In genomic region chr10:13957856-13958255, GRCh38 we compare ENCODE assay signal across 20 cellular contexts.
"Had no signal": no experiment of that assay in that cellular context is flagged by ENCODE, and none has a peak within 500 bp of the region (broad histone marks: within the 10 kb centered on the region; RNA-seq: fewer than 3 reads in every experiment).

No MANE protein-coding gene starts in this region.

- DNase-seq: activated CD4-positive, alpha-beta T cell treated with anti-CD3 and anti-CD28 coated beads, Interleukin-2, amount 10 ng/mL, durations not matched to agents 7 days and 5 days; activated CD4-positive, CD25-positive, alpha-beta regulatory T cell treated with anti-CD3 and anti-CD28 coated beads, Interleukin-2, amount 50 U/mL, for 72 hours; activated CD8-positive, alpha-beta memory T cell treated with anti-CD3 and anti-CD28 coated beads, Interleukin-2, amount 10 ng/mL, durations not matched to agents 7 days and 5 days; activated CD8-positive, alpha-beta T cell treated with anti-CD3 and anti-CD28 coated beads for 36 hours; activated effector memory CD4-positive, alpha-beta T cell treated with anti-CD3 and anti-CD28 coated beads, Interleukin-2, amount 50 U/mL, for 16 hours; activated naive CD4-positive, alpha-beta T cell treated with anti-CD3 and anti-CD28 coated beads, Interleukin-2, amount 10 ng/mL, durations not matched to agents 7 days and 5 days; activated T-cell treated with anti-CD3 and anti-CD28 coated beads for 4 hours; body of pancreas; effector memory CD4-positive, alpha-beta T cell; left lung; posterior cingulate gyrus; stimulated activated CD4-positive, alpha-beta T cell treated with anti-CD3 and anti-CD28 coated beads, Interleukin-2, amount 100 ng/mL, for 48 hours; stimulated activated CD8-positive, alpha-beta memory T cell treated with anti-CD3 and anti-CD28 coated beads, Interleukin-4, amount 100 ng/mL, for 48 hours; stimulated activated naive CD4-positive, alpha-beta T cell; upper lobe of left lung had no signal

- H3K4me3 Mint-ChIP-seq: activated CD4-positive, alpha-beta T cell treated with anti-CD3 and anti-CD28 coated beads, Interleukin-2, amount 10 ng/mL, durations not matched to agents 7 days and 5 days; activated CD8-positive, alpha-beta memory T cell treated with anti-CD3 and anti-CD28 coated beads, Interleukin-2, amount 10 ng/mL, durations not matched to agents 7 days and 5 days; activated CD8-positive, alpha-beta T cell treated with anti-CD3 and anti-CD28 coated beads for 36 hours; activated naive CD4-positive, alpha-beta T cell treated with anti-CD3 and anti-CD28 coated beads, Interleukin-2, amount 10 ng/mL, durations not matched to agents 7 days and 5 days; T-helper 2 cell treated with Interferon-gamma antibody and Interleukin-4, amounts not matched to agents 5 μg/mL and 100 μg/mL, for 36 hours had no signal

- H3K9me3 Mint-ChIP-seq: activated CD8-positive, alpha-beta T cell treated with anti-CD3 and anti-CD28 coated beads for 36 hours; T-helper 2 cell treated with Interferon-gamma antibody and Interleukin-4, amounts not matched to agents 5 μg/mL and 100 μg/mL, for 36 hours had no signal

- H3K36me3 Mint-ChIP-seq: activated naive CD4-positive, alpha-beta T cell treated with anti-CD3 and anti-CD28 coated beads, Interleukin-2, amount 10 ng/mL, durations not matched to agents 7 days and 5 days had no signal

- ATAC-seq: activated CD8-positive, alpha-beta memory T cell treated with anti-CD3 and anti-CD28 coated beads, Interleukin-2, amount 10 ng/mL, durations not matched to agents 7 days and 5 days; activated CD8-positive, alpha-beta T cell treated with anti-CD3 and anti-CD28 coated beads for 36 hours; body of pancreas; left lung; SK-N-SH treated with all-trans-retinoic acid at 6 μM for 48 hours had no signal

- H3K27me3 Mint-ChIP-seq: activated naive CD4-positive, alpha-beta T cell treated with anti-CD3 and anti-CD28 coated beads, Interleukin-2, amount 10 ng/mL, durations not matched to agents 7 days and 5 days had no signal

- H3K27me3 ChIP-seq: body of pancreas, cardiac muscle cell, left lung, upper lobe of left lung had no signal

- H3K4me1 ChIP-seq: body of pancreas, left lung had no signal

- H3K4me1 Mint-ChIP-seq: activated CD8-positive, alpha-beta memory T cell treated with anti-CD3 and anti-CD28 coated beads, Interleukin-2, amount 10 ng/mL, durations not matched to agents 7 days and 5 days had no signal

- H3K27ac Mint-ChIP-seq: activated CD4-positive, alpha-beta T cell treated with anti-CD3 and anti-CD28 coated beads, Interleukin-2, amount 10 ng/mL, durations not matched to agents 7 days and 5 days; activated CD8-positive, alpha-beta memory T cell treated with anti-CD3 and anti-CD28 coated beads, Interleukin-2, amount 10 ng/mL, durations not matched to agents 7 days and 5 days; activated CD8-positive, alpha-beta T cell treated with anti-CD3 and anti-CD28 coated beads for 36 hours; activated naive CD4-positive, alpha-beta T cell treated with anti-CD3 and anti-CD28 coated beads, Interleukin-2, amount 10 ng/mL, durations not matched to agents 7 days and 5 days; T-helper 2 cell treated with Interferon-gamma antibody and Interleukin-4, amounts not matched to agents 5 μg/mL and 100 μg/mL, for 36 hours had no signal

- H3K36me3 ChIP-seq: cardiac muscle cell, left lung, thoracic aorta, upper lobe of left lung had no signal

- H3K9me3 ChIP-seq: body of pancreas, left lung, thoracic aorta, upper lobe of left lung had no signal

- H3K4me3 ChIP-seq: body of pancreas, cardiac muscle cell, left lung, thoracic aorta, upper lobe of left lung had no signal

- H3K27ac ChIP-seq: body of pancreas, cardiac muscle cell, VCaP had no signal
